Comparison of ENCODE assay signal across 8 cellular contexts in the genomic region with DNA sequence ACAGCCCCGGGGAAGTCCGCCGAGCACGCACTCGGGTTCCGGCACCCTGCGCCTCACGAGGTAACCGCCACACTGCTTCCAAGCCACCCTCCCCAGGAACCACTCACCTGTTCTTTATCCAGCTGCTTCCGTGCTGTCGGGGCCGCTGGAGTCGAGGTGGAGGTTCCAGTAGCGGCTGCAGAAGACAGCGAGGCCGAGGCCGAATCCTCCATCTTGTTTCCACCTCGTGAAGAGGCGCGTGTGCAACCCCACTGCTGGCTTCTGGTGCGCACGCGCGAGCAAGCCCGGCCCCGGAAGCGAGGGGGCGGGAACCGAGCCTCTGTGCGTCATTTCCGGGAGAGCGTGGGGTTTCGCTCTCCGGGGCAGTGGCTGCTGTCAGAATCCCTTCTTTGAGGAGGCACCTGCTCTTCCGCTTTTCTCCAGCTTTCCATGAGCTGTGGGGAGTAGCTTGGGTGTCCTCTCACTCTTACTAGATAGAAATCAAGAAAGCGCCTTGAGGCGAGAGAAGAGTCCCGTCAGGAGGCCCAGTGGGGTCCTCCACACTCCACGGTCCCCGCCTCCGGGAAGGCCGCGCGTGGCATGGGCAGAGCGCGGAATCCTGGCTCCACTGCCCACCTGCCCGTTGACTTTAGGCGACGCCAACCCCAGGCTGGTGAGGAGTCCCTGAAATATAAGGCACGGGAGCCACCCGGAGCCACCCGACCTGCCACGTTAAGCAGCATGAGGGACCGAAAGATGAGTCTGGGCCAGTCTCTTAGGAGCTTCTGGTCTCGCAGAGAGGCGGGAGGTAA.
DNase-seq lines count a peak whose midpoint lies in the region; ATAC-seq and TF ChIP-seq lines count a peak whose summit lies in the region.

A gene (minus strand): TSS at position 242 of the 791 bp plus-strand sequence. CDS start 30 bp downstream, at position 212.

- ATAC-seq in GM19035 (IDR thresholded peaks at IDR 0.05; ENCODE audit: unreplicated experiment): peak; percentile 89
- peak; percentile 84 for ATAC-seq in HG03342 (IDR thresholded peaks at IDR 0.05; ENCODE audit: unreplicated experiment)

- H3K27ac ChIP-seq in caudate nucleus (ENCODE audit: low read depth, low read length): peak within 1 kb of the TSS; percentile 72

- H3K4me3 ChIP-seq in AG10803 (ENCODE audit: low read length): peak within 1 kb of the TSS; percentile 96

- peak; percentile 90 for DNase-seq in AG10803 (ENCODE audit: low read depth)
- DNase-seq in NCI-H345 treated with DMSO at 0.1 percent for 48 hours (lab: John Stamatoyannopoulos, UW; ENCODE audit: unreplicated experiment): peak; percentile 87
- DNase-seq in activated CD4-positive, CD25-positive, alpha-beta regulatory T cell (lab: John Stamatoyannopoulos, UW): peak; percentile 85 to 88 (median 86)
- peak in 60 of 61 donors; percentile 41 to 94 (median 86) for DNase-seq in caudate nucleus (lab: John Stamatoyannopoulos, UW)
- peak; percentile 96 for DNase-seq in islet precursor cell
- peak; percentile 88 for DNase-seq in stimulated activated CD4-positive, alpha-beta T cell treated with anti-CD3 and anti-CD28 coated beads, Interleukin-12 subunit alpha, Interleukin-12 subunit beta, amount 100 ng/mL, for 4 hours

- TF ChIP-seq CTCF in AG10803 (conservative IDR thresholded peaks at IDR 0.05; ENCODE audit: low read length): no peak

Comparison
In these comparisons a context has a peak if more than half of its experiments do, and no peak if none do; other contexts are left out.
1. Peak in every context shown above with its lines: DNase-seq, ATAC-seq, H3K4me3 ChIP-seq and H3K27ac ChIP-seq.